Comparison of ENCODE assay signal across 13 cellular contexts in the genomic region with DNA sequence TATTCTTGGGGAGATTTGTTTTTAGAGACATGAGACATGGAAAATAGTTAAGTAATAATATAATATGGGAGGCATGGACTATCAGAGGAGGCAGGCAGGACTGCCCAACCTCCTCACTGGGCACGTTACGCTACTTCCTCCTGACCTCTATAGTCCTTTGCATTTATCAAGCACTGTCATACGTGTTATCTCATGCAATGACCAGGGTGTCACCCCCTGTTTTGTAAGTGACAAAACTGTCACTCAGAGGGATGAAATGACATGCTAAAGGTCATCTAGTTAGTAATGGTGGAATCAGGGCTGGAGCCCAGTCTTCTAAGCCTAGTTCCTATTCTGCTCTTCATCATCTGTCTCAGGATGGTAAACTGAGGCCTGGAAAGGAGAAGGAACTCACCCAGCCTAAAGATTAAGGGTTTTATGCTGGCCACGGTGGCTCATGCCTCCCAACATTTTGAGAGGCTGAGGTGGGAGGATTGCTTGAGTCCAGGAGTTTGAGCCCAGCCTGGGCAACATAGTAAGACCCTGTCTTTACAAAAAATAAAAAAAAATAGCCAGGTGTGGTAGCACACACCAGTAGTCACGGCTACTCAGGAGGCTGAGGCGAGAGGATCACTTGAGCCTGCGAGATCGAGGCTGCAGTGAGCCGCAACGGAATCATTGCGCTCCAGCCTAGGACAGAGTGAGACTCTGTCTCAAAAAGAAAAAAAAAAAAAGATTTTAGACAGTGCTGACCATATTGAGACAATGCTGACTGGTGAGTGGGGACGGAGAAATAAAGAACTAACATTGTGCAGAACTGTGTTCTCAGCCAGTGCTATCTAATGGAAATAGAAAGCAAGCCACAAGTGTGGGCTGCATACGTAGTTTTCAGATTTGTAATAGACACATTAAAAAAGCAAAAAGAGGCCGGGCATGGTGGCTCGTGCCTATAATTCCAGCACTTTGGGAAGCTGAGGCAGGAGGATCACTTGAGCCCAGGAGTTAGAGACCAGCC.
DNase-seq lines count a peak whose midpoint lies in the region; ATAC-seq and TF ChIP-seq lines count a peak whose summit lies in the region.
"Had no signal": no experiment of that assay in that cellular context is flagged by ENCODE, and none has a peak within 500 bp of the region (broad histone marks: within the 10 kb centered on the region; RNA-seq: fewer than 3 reads in every experiment).

No MANE protein-coding gene starts in this region.

- peak; percentile 71 for ATAC-seq in stimulated activated memory B cell treated with anti-CD40 and anti-IgM and Interleukin-4, amounts not matched to agents 10 μg/mL and 1 μg/mL and 100 μg/mL, for 72 hours
- no peak for ATAC-seq in HG02588 (IDR thresholded peaks at IDR 0.05; ENCODE audit: unreplicated experiment)
- ATAC-seq: A549 had no signal

- no peaks in the 10 kb centered on the region for H3K27me3 Mint-ChIP-seq in activated T-cell treated with anti-CD3 and anti-CD28 coated beads, Interleukin-2, amount 50 U/mL, for 24 hours
- no peaks in the 10 kb centered on the region for H3K27me3 Mint-ChIP-seq in dendritic cell treated with granulocyte-macrophage colony-stimulating factor and Interleukin-4, amounts not matched to agents 40 ng/mL and 50 ng/mL, for 4 days
- H3K27me3 Mint-ChIP-seq in stimulated activated memory B cell treated with anti-CD40 and anti-IgM and Interleukin-4, amounts not matched to agents 10 μg/mL and 1 μg/mL and 100 μg/mL, for 72 hours = no peaks in the 10 kb centered on the region

- H3K4me1 Mint-ChIP-seq in activated T-cell treated with anti-CD3 and anti-CD28 coated beads, Interleukin-2, amount 50 U/mL, for 24 hours (ENCODE audit: low read depth) = peaks cover 65% of the 10 kb centered on the region
- peaks cover 47% of the 10 kb centered on the region for H3K4me1 Mint-ChIP-seq in dendritic cell treated with granulocyte-macrophage colony-stimulating factor and Interleukin-4, amounts not matched to agents 40 ng/mL and 50 ng/mL, for 4 days (ENCODE audit: low read depth)
- H3K4me1 Mint-ChIP-seq in stimulated activated memory B cell treated with anti-CD40 and anti-IgM and Interleukin-4, amounts not matched to agents 10 μg/mL and 1 μg/mL and 100 μg/mL, for 72 hours = peaks cover 75% of the 10 kb centered on the region

- H3K4me1 ChIP-seq in MM.1S (ENCODE audit: low read length) = peaks cover 45% of the 10 kb centered on the region
- H3K4me1 ChIP-seq: A549 had no signal

- peaks cover 73% of the 10 kb centered on the region for H3K79me2 ChIP-seq in MM.1S (ENCODE audit: low read length)

- H3K4me2 ChIP-seq in MM.1S (ENCODE audit: low read depth, low read length) = peak overlapping the region; percentile 96
- H3K4me2 ChIP-seq: A549 had no signal

- no peaks in the 10 kb centered on the region for H3K9me3 Mint-ChIP-seq in activated T-cell treated with anti-CD3 and anti-CD28 coated beads, Interleukin-2, amount 50 U/mL, for 24 hours
- no peaks in the 10 kb centered on the region for H3K9me3 Mint-ChIP-seq in dendritic cell treated with granulocyte-macrophage colony-stimulating factor and Interleukin-4, amounts not matched to agents 40 ng/mL and 50 ng/mL, for 4 days
- no peaks in the 10 kb centered on the region for H3K9me3 Mint-ChIP-seq in stimulated activated memory B cell treated with anti-CD40 and anti-IgM and Interleukin-4, amounts not matched to agents 10 μg/mL and 1 μg/mL and 100 μg/mL, for 72 hours

- H3K36me3 Mint-ChIP-seq in activated T-cell treated with anti-CD3 and anti-CD28 coated beads, Interleukin-2, amount 50 U/mL, for 24 hours (ENCODE audit: low read depth) = peaks cover 52% of the 10 kb centered on the region
- H3K36me3 Mint-ChIP-seq in dendritic cell treated with granulocyte-macrophage colony-stimulating factor and Interleukin-4, amounts not matched to agents 40 ng/mL and 50 ng/mL, for 4 days (ENCODE audit: low read depth) = peaks cover 65% of the 10 kb centered on the region
- peaks cover 7% of the 10 kb centered on the region for H3K36me3 Mint-ChIP-seq in stimulated activated memory B cell treated with anti-CD40 and anti-IgM and Interleukin-4, amounts not matched to agents 10 μg/mL and 1 μg/mL and 100 μg/mL, for 72 hours

- H3K27ac ChIP-seq in MM.1S (ENCODE audit: low read length) = peak overlapping the region; percentile 85
- H3K27ac ChIP-seq: A549 had no signal

- no peaks in the 10 kb centered on the region for H3K9me3 ChIP-seq in MM.1S (replicated peaks; ENCODE audit: insufficient read depth, low read length)
- H3K9me3 ChIP-seq: A549 had no signal

- H3K4me3 Mint-ChIP-seq in activated T-cell treated with anti-CD3 and anti-CD28 coated beads, Interleukin-2, amount 50 U/mL, for 24 hours = no peak overlapping the region
- no peak overlapping the region for H3K4me3 Mint-ChIP-seq in dendritic cell treated with granulocyte-macrophage colony-stimulating factor and Interleukin-4, amounts not matched to agents 40 ng/mL and 50 ng/mL, for 4 days
- H3K4me3 Mint-ChIP-seq in stimulated activated memory B cell treated with anti-CD40 and anti-IgM and Interleukin-4, amounts not matched to agents 10 μg/mL and 1 μg/mL and 100 μg/mL, for 72 hours = peak overlapping the region; percentile 70

- peak overlapping the region; percentile 87 for H3K9ac ChIP-seq in MM.1S (ENCODE audit: low read length)

- no peaks in the 10 kb centered on the region for H3K27me3 ChIP-seq in MM.1S (replicated peaks; ENCODE audit: insufficient read depth, low read length)

- H3K27ac Mint-ChIP-seq in activated T-cell treated with anti-CD3 and anti-CD28 coated beads, Interleukin-2, amount 50 U/mL, for 24 hours = peak overlapping the region; percentile 27
- peak overlapping the region; percentile 7 for H3K27ac Mint-ChIP-seq in dendritic cell treated with granulocyte-macrophage colony-stimulating factor and Interleukin-4, amounts not matched to agents 40 ng/mL and 50 ng/mL, for 4 days
- peak overlapping the region; percentile 79 for H3K27ac Mint-ChIP-seq in stimulated activated memory B cell treated with anti-CD40 and anti-IgM and Interleukin-4, amounts not matched to agents 10 μg/mL and 1 μg/mL and 100 μg/mL, for 72 hours

- no peak overlapping the region for H2AFZ ChIP-seq in MM.1S (ENCODE audit: low read length)

- peaks cover 4% of the 10 kb centered on the region; the same call in 1 of the 2 replicates for H3K36me3 ChIP-seq in MM.1S (replicated peaks; ENCODE audit: insufficient read depth, low read length)

- TF ChIP-seq CTCF in MM.1S (IDR thresholded peaks at IDR 0.05; ENCODE audit: low read length) = no peak

- DNase-seq in activated T-cell treated with anti-CD3 and anti-CD28 coated beads, Interleukin-2, amount 50 U/mL, for 24 hours = no peak
- DNase-seq in activated T-cell treated with anti-CD3 and anti-CD28 coated beads, Interleukin-2, amount 50 U/mL, for 1 hour = no peak
- peak; percentile 71 for DNase-seq in MM.1S
- DNase-seq in NCI-H146 (lab: John Stamatoyannopoulos, UW) = no peak
- DNase-seq in NCI-H2107 (lab: John Stamatoyannopoulos, UW) = no peak
- DNase-seq: anterior cingulate cortex, NCI-H1092 treated with DMSO at 0.1 percent for 48 hours, NCI-H82, T-helper 1 cell had no signal

- peaks cover 78% of the 10 kb centered on the region for H3F3A ChIP-seq in MM.1S (ENCODE audit: insufficient read depth, low read length)

- no peaks in the 10 kb centered on the region for H3K9me2 ChIP-seq in MM.1S (replicated peaks; ENCODE audit: insufficient read depth, low read length)

- intact Hi-C loops in dendritic cell treated with granulocyte-macrophage colony-stimulating factor and Interleukin-4, amounts not matched to agents 40 ng/mL and 50 ng/mL, for 4 days (cut with micrococcal nuclease) = no loop called here

- H4K20me1 ChIP-seq in MM.1S (ENCODE audit: insufficient read depth, low read length) = no peaks in the 10 kb centered on the region

- H3K4me3 ChIP-seq in MM.1S (ENCODE audit: low read length) = peak overlapping the region; percentile 77
- H3K4me3 ChIP-seq: A549 had no signal

Comparison
In these comparisons a context has a peak if more than half of its experiments do, and no peak if none do; other contexts are left out.
1. H3K27ac Mint-ChIP-seq: peak in every context shown above with its lines; median percentile 79 in stimulated activated memory B cell treated with anti-CD40 and anti-IgM and Interleukin-4, amounts not matched to agents 10 μg/mL and 1 μg/mL and 100 μg/mL, for 72 hours; 27 in activated T-cell treated with anti-CD3 and anti-CD28 coated beads, Interleukin-2, amount 50 U/mL, for 24 hours; 7 in dendritic cell treated with granulocyte-macrophage colony-stimulating factor and Interleukin-4, amounts not matched to agents 40 ng/mL and 50 ng/mL, for 4 days.